ENCODE assay signal across 1 cellular context in the genomic region with DNA sequence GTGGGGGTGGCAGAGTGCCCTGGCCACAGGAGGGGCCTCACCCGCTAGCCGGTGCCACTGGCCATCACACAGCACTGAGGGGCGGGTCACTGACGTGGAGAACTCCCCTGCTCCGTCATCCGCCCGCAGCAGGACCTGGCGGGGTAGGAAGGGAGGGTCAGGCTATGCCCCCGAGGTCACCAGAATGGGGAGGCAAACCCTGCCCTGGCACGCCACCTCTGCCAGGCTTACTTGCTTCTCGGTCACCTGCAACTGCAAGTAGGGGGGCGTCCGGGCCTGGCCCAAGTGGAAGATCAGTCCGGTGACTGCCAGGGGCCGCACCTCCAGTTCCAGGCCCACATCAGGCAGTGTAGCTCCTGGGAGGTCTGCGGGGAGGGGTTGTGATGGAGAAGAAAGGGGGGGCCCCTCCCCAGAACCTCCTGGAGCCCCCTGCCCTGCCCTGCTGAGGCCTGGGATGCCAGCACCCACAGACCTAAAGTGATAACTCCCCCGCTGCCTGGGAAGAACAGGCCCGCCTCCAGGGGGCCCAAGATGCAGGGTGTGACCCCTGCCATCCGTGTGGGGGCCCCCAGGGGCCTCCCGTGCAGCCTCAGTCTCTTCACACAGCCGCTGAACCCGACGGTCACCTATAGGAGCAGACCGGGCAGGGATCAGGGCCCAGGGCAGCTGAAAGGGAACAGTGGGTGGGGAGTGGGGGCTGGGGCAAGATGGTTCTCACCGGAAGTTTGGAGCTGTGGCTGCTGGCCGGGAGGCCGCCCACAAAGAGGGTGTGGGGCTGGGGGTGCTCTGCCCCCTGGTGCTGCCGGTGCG.
TF ChIP-seq lines count a peak whose summit lies in the region.

No MANE protein-coding gene starts in this region.

TF ChIP-seq in HepG2, 621 proteins besides CTCF, POLR2A, EP300 and RAD21 (continued from another document):
- TF ChIP-seq, protein P1, sequence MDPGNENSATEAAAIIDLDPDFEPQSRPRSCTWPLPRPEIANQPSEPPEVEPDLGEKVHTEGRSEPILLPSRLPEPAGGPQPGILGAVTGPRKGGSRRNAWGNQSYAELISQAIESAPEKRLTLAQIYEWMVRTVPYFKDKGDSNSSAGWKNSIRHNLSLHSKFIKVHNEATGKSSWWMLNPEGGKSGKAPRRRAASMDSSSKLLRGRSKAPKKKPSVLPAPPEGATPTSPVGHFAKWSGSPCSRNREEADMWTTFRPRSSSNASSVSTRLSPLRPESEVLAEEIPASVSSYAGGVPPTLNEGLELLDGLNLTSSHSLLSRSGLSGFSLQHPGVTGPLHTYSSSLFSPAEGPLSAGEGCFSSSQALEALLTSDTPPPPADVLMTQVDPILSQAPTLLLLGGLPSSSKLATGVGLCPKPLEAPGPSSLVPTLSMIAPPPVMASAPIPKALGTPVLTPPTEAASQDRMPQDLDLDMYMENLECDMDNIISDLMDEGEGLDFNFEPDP (CRISPR knock-in tag; conservative IDR thresholded peaks at IDR 0.05): no peak
- TF ChIP-seq CBFB (CRISPR knock-in tag; IDR thresholded peaks at IDR 0.05): no peak
- peak; percentile 74 for TF ChIP-seq AGO2 (optimal IDR thresholded peaks at IDR 0.05; ENCODE audit: low read depth, low read length)
- no peak for TF ChIP-seq DNMT3B (CRISPR knock-in tag; conservative IDR thresholded peaks at IDR 0.05)
- no peak for TF ChIP-seq ZNF382 (CRISPR knock-in tag; IDR thresholded peaks at IDR 0.05; ENCODE audit: borderline replicate concordance)
- peak; percentile 90; the same call in 1 of the 2 replicates for TF ChIP-seq HNRNPL (IDR thresholded peaks at IDR 0.05; ENCODE audit: low read depth, low read length)
